ENCODE assay signal across 10 cellular contexts in the genomic region with DNA sequence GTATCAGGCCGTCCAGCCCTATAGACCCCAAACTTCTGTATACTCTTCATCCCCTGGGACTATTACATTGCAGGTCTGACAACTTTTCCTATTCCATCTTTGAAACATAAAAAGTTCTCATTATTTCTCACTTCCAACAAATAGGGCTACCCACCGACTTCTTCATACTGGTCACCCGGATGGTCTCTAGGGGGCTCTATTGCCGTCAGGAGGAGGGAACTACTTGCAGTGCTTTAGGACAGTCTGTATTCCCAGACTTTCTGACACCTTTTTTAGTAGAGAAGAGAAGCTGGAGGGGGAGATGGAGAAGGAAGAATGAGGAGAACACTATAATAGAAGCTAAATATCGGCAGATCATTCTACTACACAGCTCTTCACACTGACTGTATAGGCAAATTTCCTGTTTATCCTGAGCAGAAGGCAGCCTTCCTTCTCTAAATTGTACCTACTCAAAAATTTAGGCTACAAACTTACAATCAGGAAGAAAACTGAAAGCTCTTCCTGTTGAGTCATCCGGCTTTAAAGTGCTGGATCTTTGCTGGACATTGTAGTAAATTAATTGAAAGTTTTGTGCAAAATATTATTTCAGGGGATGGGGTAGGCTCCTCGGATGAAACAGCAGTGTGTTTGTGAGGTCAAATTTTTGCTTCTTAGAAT. TPM values are rescaled to one million over a fixed set of nuclear protein-coding genes. Genes with fewer than 3 reads are reported as not detected.
DNase-seq lines count a peak whose midpoint lies in the region; FAIRE-seq and TF ChIP-seq lines count a peak whose summit lies in the region.
"Had no signal": no experiment of that assay in that cellular context is flagged by ENCODE, and none has a peak within 500 bp of the region (broad histone marks: within the 10 kb centered on the region; RNA-seq: fewer than 3 reads in every experiment).

No MANE protein-coding gene starts in this region.

- dilution Hi-C loops in endothelial cell of umbilical vein (cut with MboI; ENCODE audit: extremely low pct_ligation_motif_present, low sequenced_read_pairs): no loop called here

- peaks cover 80% of the 10 kb centered on the region for H3K4me1 Mint-ChIP-seq in T-helper 1 cell treated with Interleukin-12 subunit alpha and Interleukin-12 subunit beta and Interleukin-4 antibody, amounts not matched to agents 30 μg/mL and 1 μg/mL, for 36 hours (ENCODE audit: low read depth)
- H3K4me1 Mint-ChIP-seq in progenitor cell of endocrine pancreas (ENCODE audit: low read depth): peaks cover 5% of the 10 kb centered on the region
- H3K4me1 Mint-ChIP-seq: stimulated activated memory B cell treated with anti-CD40 and anti-IgM and Interleukin-4, amounts not matched to agents 10 μg/mL and 1 μg/mL and 100 μg/mL, for 72 hours had no signal

- peak overlapping the region; percentile 97 for H3K27ac Mint-ChIP-seq in T-helper 1 cell treated with Interleukin-12 subunit alpha and Interleukin-12 subunit beta and Interleukin-4 antibody, amounts not matched to agents 30 μg/mL and 1 μg/mL, for 36 hours
- no peak overlapping the region for H3K27ac Mint-ChIP-seq in progenitor cell of endocrine pancreas
- H3K27ac Mint-ChIP-seq: stimulated activated memory B cell treated with anti-CD40 and anti-IgM and Interleukin-4, amounts not matched to agents 10 μg/mL and 1 μg/mL and 100 μg/mL, for 72 hours had no signal

- no peaks in the 10 kb centered on the region for H3K27me3 Mint-ChIP-seq in T-helper 1 cell treated with Interleukin-12 subunit alpha and Interleukin-12 subunit beta and Interleukin-4 antibody, amounts not matched to agents 30 μg/mL and 1 μg/mL, for 36 hours (ENCODE audit: low read depth)
- H3K27me3 Mint-ChIP-seq in progenitor cell of endocrine pancreas: peaks cover 5% of the 10 kb centered on the region

- H3K9me3 Mint-ChIP-seq in T-helper 1 cell treated with Interleukin-12 subunit alpha and Interleukin-12 subunit beta and Interleukin-4 antibody, amounts not matched to agents 30 μg/mL and 1 μg/mL, for 36 hours: peaks cover 7% of the 10 kb centered on the region
- H3K9me3 Mint-ChIP-seq in progenitor cell of endocrine pancreas (ENCODE audit: low read depth): no peaks in the 10 kb centered on the region
- H3K9me3 Mint-ChIP-seq: stimulated activated memory B cell treated with anti-CD40 and anti-IgM and Interleukin-4, amounts not matched to agents 10 μg/mL and 1 μg/mL and 100 μg/mL, for 72 hours had no signal

- H3K4me1 ChIP-seq in SJSA1 (replicated peaks) (peaks cover 13% of the 10 kb centered on the region), endothelial cell of umbilical vein (ENCODE audit: control insufficient read depth, extremely low read depth, insufficient read depth, low read length) (peaks cover 28% of the 10 kb centered on the region)
- H3K4me1 ChIP-seq: SJCRH30 had no signal

- no peak for TF ChIP-seq POLR2A in endothelial cell of umbilical vein (IDR thresholded peaks at IDR 0.05; ENCODE audit: low read depth, low read length)

- CTCF ChIA-PET in endothelial cell of umbilical vein (lab: Charles Lee): interaction anchor here (0.7 to 1.7 kb wide), 16 partner anchors 9 to 374 kb away, joined by 3 to 7 read pairs (median 4); partner anchors contain the start of gene TGFBR3

- no TSS peak for BruUV-seq in endothelial cell of umbilical vein (replicated peaks; lab: Mats Ljungman, UMichigan)

- peak overlapping the region; percentile 57 for H3K4me3 Mint-ChIP-seq in T-helper 1 cell treated with Interleukin-12 subunit alpha and Interleukin-12 subunit beta and Interleukin-4 antibody, amounts not matched to agents 30 μg/mL and 1 μg/mL, for 36 hours
- H3K4me3 Mint-ChIP-seq in progenitor cell of endocrine pancreas (ENCODE audit: low read depth): no peak overlapping the region
- H3K4me3 Mint-ChIP-seq: stimulated activated memory B cell treated with anti-CD40 and anti-IgM and Interleukin-4, amounts not matched to agents 10 μg/mL and 1 μg/mL and 100 μg/mL, for 72 hours had no signal

- H3K9me1 ChIP-seq in endothelial cell of umbilical vein (replicated peaks; ENCODE audit: control insufficient read depth, extremely low read depth, insufficient read depth, low read length): no peaks in the 10 kb centered on the region

- no peaks in the 10 kb centered on the region for H4K20me1 ChIP-seq in endothelial cell of umbilical vein (replicated peaks; ENCODE audit: control insufficient read depth, extremely low read depth, insufficient read depth, low read length)

- intact Hi-C loops in endothelial cell of umbilical vein (cut with micrococcal nuclease): no loop called here

- FAIRE-seq in endothelial cell of umbilical vein (lab: Jason Lieb, UNC): peak; percentile 89

- H3K36me3 Mint-ChIP-seq in T-helper 1 cell treated with Interleukin-12 subunit alpha and Interleukin-12 subunit beta and Interleukin-4 antibody, amounts not matched to agents 30 μg/mL and 1 μg/mL, for 36 hours (ENCODE audit: low read depth): peaks cover 18% of the 10 kb centered on the region
- H3K36me3 Mint-ChIP-seq in progenitor cell of endocrine pancreas (ENCODE audit: insufficient read depth): no peaks in the 10 kb centered on the region
- H3K36me3 Mint-ChIP-seq: stimulated activated memory B cell treated with anti-CD40 and anti-IgM and Interleukin-4, amounts not matched to agents 10 μg/mL and 1 μg/mL and 100 μg/mL, for 72 hours had no signal

- H3K9me3 ChIP-seq in SJSA1 (replicated peaks): no peaks in the 10 kb centered on the region
- no peaks in the 10 kb centered on the region for H3K9me3 ChIP-seq in endothelial cell of umbilical vein (replicated peaks; ENCODE audit: control insufficient read depth, insufficient read depth, low read length)
- H3K9me3 ChIP-seq: SJCRH30 had no signal

- H3K9ac ChIP-seq in endothelial cell of umbilical vein (replicated peaks; ENCODE audit: extremely low read depth, insufficient read depth, low read length): no peak overlapping the region

- no peak overlapping the region for H3K4me3 ChIP-seq in SJSA1
- H3K4me3 ChIP-seq in endothelial cell of umbilical vein (replicated peaks in 1 of 3; ENCODE audit: insufficient read depth in 1 of 3, low read depth in 1 of 3, low read length in 3 of 3): no peak overlapping the region
- H3K4me3 ChIP-seq: SJCRH30 had no signal

- POLR2A ChIA-PET in endothelial cell of umbilical vein (lab: Charles Lee): no interaction called here

- H3K79me2 ChIP-seq in endothelial cell of umbilical vein (ENCODE audit: control insufficient read depth, insufficient read depth, low read length): no peaks in the 10 kb centered on the region

- peak overlapping the region; percentile 76 for H3K4me2 ChIP-seq in endothelial cell of umbilical vein (ENCODE audit: insufficient read depth, low read length)

- H3K36me3 ChIP-seq in SJSA1 (no peaks in the 10 kb centered on the region), endothelial cell of umbilical vein (ENCODE audit: control insufficient read depth in 2 of 2, extremely low read depth in 1 of 2, insufficient read depth in 2 of 2, low read length in 2 of 2) (no peaks in the 10 kb centered on the region)
- H3K36me3 ChIP-seq: SJCRH30 had no signal

- no peaks in the 10 kb centered on the region for H3K27me3 ChIP-seq in SJSA1 (replicated peaks)
- H3K27me3 ChIP-seq in endothelial cell of umbilical vein (ENCODE audit: control insufficient read depth in 2 of 2, insufficient read depth in 2 of 2, low read length in 2 of 2): no peaks in the 10 kb centered on the region
- H3K27me3 ChIP-seq: SJCRH30 had no signal

- H3K27ac ChIP-seq in SJSA1 (no peak overlapping the region), endothelial cell of umbilical vein (ENCODE audit: insufficient read depth, low read depth, low read length) (peak overlapping the region; percentile 67)
- H3K27ac ChIP-seq: SJCRH30 had no signal

- peak overlapping the region; percentile 87 for H2AFZ ChIP-seq in endothelial cell of umbilical vein (ENCODE audit: low read depth, low read length)

- DNase-seq in T-helper 1 cell (no peak), SJSA1 (ENCODE audit: low read depth in 1 of 2, low spot score in 2 of 2) (peak; percentile 29 to 38), endothelial cell of umbilical vein (ENCODE audit: low read depth, low spot score) (peak; percentile 64), progenitor cell of endocrine pancreas (ENCODE audit: low spot score, unreplicated experiment) (no peak), NOMO-1 treated with dmso at 0.1 percent for 144 hours (lab: John Stamatoyannopoulos, UW; ENCODE audit: unreplicated experiment) (no peak), Ammon's horn (ENCODE audit: low spot score) (no peak), NOMO-1 (lab: John Stamatoyannopoulos, UW; ENCODE audit: unreplicated experiment in 2 of 2) (no peak)
- DNase-seq: SJCRH30 had no signal

- TF ChIP-seq CTCF in endothelial cell of umbilical vein (IDR thresholded peaks at IDR 0.05; ENCODE audit: extremely low read depth in 1 of 2, insufficient read depth in 1 of 2, low read depth in 1 of 2, low read length in 2 of 2): peak in 1 of 2 donors; percentile 33
- TF ChIP-seq CTCF in progenitor cell of endocrine pancreas (IDR thresholded peaks at IDR 0.05; ENCODE audit: unreplicated experiment): peak; percentile 29

TF ChIP-seq in endothelial cell of umbilical vein, 7 proteins besides CTCF, POLR2A, EP300 and RAD21:
- TF ChIP-seq MYC (IDR thresholded peaks at IDR 0.05; ENCODE audit: low read depth, low read length) (no peak), POLR2AphosphoS5 (IDR thresholded peaks at IDR 0.05; ENCODE audit: insufficient read depth, low read depth, low read length) (no peak), EZH2 (IDR thresholded peaks at IDR 0.05; ENCODE audit: borderline replicate concordance, low read depth, low read length, severe bottlenecking) (no peak), GATA2 (IDR thresholded peaks at IDR 0.05; ENCODE audit: insufficient read depth, insufficient read length, low read depth, low read length) (no peak), FOS (IDR thresholded peaks at IDR 0.05; ENCODE audit: borderline replicate concordance, insufficient read depth, low read length) (peak; percentile 79), JUN (IDR thresholded peaks at IDR 0.05; ENCODE audit: borderline replicate concordance, insufficient read depth, insufficient read length, low read depth) (peak; percentile 48)

RNA-seq across cellular contexts. Expression of gene CDC7, which starts 54.6 kb away (rescaled TPM):
- total RNA-seq in SJSA1 (2014; rRNA removed; shearing (Covaris generic)): 13.7 and 15.4 TPM in 2 replicates
- total RNA-seq in endothelial cell of umbilical vein: 11.7 and 13.4 TPM in 2 replicates
- polyA plus RNA-seq in endothelial cell of umbilical vein: 2.3 and 3.9 TPM in 2 replicates
- 5.2 and 6.6 TPM in 2 replicates for polyA plus RNA-seq in endothelial cell of umbilical vein (2011; cell fraction: cytosol; rRNA removed)
- 13.5 and 20.5 TPM in 2 replicates for polyA plus RNA-seq in endothelial cell of umbilical vein (2011; cell fraction: nucleus; rRNA removed)
- 4.7 and 7.4 TPM in 2 replicates for polyA plus RNA-seq in endothelial cell of umbilical vein (2012)
- polyA minus RNA-seq in endothelial cell of umbilical vein: 5.5 and 6.4 TPM in 2 replicates
- 20.5 TPM for polyA minus RNA-seq in endothelial cell of umbilical vein (2011; cell fraction: cytosol; rRNA and poly(A)+ RNA removed)
- 5.2 and 7.6 TPM in 2 replicates for polyA minus RNA-seq in endothelial cell of umbilical vein (2011; cell fraction: nucleus; rRNA and poly(A)+ RNA removed)
- total RNA-seq in progenitor cell of endocrine pancreas: 26.9 and 29.9 TPM in 2 replicates

Comparison
In these comparisons a context has a peak if more than half of its experiments do, and no peak if none do; other contexts are left out.
1. DNase-seq: peak in SJSA1 (2 of 2) and endothelial cell of umbilical vein (single experiment); none in T-helper 1 cell (0 of 5), progenitor cell of endocrine pancreas (single experiment), NOMO-1 treated with dmso at 0.1 percent for 144 hours (single experiment), Ammon's horn (single experiment) and NOMO-1 (0 of 2).